Comparison of ENCODE assay signal across 17 cellular contexts in the genomic region with DNA sequence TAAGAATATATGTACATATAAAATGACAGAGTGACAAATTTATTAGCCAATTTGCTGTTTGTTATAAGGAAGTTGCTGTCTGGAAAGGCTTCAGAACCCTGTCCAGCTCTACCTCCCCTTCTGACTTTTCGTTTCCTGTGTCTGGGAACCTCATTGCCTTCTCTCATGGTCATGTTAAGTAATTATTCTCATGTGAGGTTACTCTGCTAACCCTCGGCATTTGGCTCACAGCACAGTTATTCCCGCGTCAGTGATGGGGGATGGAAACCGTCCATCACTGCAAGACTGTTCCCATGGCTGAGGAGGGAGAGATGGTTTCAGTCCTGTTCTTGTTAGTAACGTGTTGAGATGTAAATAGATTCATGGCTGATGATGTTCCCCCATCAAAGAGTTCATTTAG. TPM values are rescaled to one million over a fixed set of nuclear protein-coding genes. Genes with fewer than 3 reads are reported as not detected.
DNase-seq lines count a peak whose midpoint lies in the region; ATAC-seq, FAIRE-seq and TF ChIP-seq lines count a peak whose summit lies in the region.
"Had no signal": no experiment of that assay in that cellular context is flagged by ENCODE, and none has a peak within 500 bp of the region (broad histone marks: within the 10 kb centered on the region; RNA-seq: fewer than 3 reads in every experiment).

No MANE protein-coding gene starts in this region.

- H3K27ac ChIP-seq in GM12878 (ENCODE audit: control insufficient read depth, insufficient read depth) (no peak overlapping the region), hepatocyte (peak overlapping the region; percentile 10), esophagus muscularis mucosa (replicated peaks in 1 of 4) (no peak overlapping the region)
- no peak overlapping the region for H3K27ac ChIP-seq in CD8-positive, alpha-beta T cell (ENCODE audit: low read depth, low read length)
- H3K27ac ChIP-seq: parathyroid adenoma had no signal

- no peak overlapping the region for H3K27ac Mint-ChIP-seq in activated naive CD4-positive, alpha-beta T cell treated with anti-CD3 and anti-CD28 coated beads, Interleukin-2, amount 10 ng/mL, durations not matched to agents 7 days and 5 days
- H3K27ac Mint-ChIP-seq in CD8-positive, alpha-beta T cell = no peak overlapping the region
- H3K27ac Mint-ChIP-seq: activated T-helper 2 cell treated with anti-CD3 and anti-CD28 coated beads, Interferon-gamma antibody, Interleukin-2, Interleukin-4, amounts not matched to agents 10 μg/mL and 5 μg/mL and 100 μg/mL, durations not matched to agents 14 hours and 24 hours and 36 hours; stimulated activated naive CD8-positive, alpha-beta T cell treated with anti-CD3 and anti-CD28 coated beads, Interleukin-15, amount 100 ng/mL, for 72 hours; T-cell had no signal

- SMC1A ChIA-PET in GM12878 (lab: Charles Lee; ENCODE audit: uncharacterized antibody, unreplicated experiment) = no interaction called here

- H3K9me3 ChIP-seq in GM12878 (replicated peaks; ENCODE audit: control insufficient read depth, insufficient read depth, low read length) = no peaks in the 10 kb centered on the region
- H3K9me3 ChIP-seq in hepatocyte (ENCODE audit: low read depth) = no peaks in the 10 kb centered on the region
- no peaks in the 10 kb centered on the region for H3K9me3 ChIP-seq in CD8-positive, alpha-beta T cell (ENCODE audit: low read length)
- H3K9me3 ChIP-seq in HAP-1 = no peaks in the 10 kb centered on the region
- no peaks in the 10 kb centered on the region for H3K9me3 ChIP-seq in esophagus muscularis mucosa

- no peaks in the 10 kb centered on the region for H3K79me2 ChIP-seq in GM12878 (ENCODE audit: control insufficient read depth, insufficient read depth, low read length)
- H3K79me2 ChIP-seq in hepatocyte = peaks cover 76% of the 10 kb centered on the region
- H3K79me2 ChIP-seq: parathyroid adenoma had no signal

- H3K36me3 Mint-ChIP-seq in activated naive CD4-positive, alpha-beta T cell treated with anti-CD3 and anti-CD28 coated beads, Interleukin-2, amount 10 ng/mL, durations not matched to agents 7 days and 5 days = no peaks in the 10 kb centered on the region
- no peaks in the 10 kb centered on the region for H3K36me3 Mint-ChIP-seq in CD8-positive, alpha-beta T cell
- H3K36me3 Mint-ChIP-seq: T-cell had no signal

- H3K4me3 ChIP-seq in GM12878 (no peak overlapping the region), hepatocyte (no peak overlapping the region), HAP-1 (no peak overlapping the region), esophagus muscularis mucosa (no peak overlapping the region)
- no peak overlapping the region for H3K4me3 ChIP-seq in CD8-positive, alpha-beta T cell (ENCODE audit: low read depth, low read length)

- H3K4me3 Mint-ChIP-seq in activated naive CD4-positive, alpha-beta T cell treated with anti-CD3 and anti-CD28 coated beads, Interleukin-2, amount 10 ng/mL, durations not matched to agents 7 days and 5 days = no peak overlapping the region
- H3K4me3 Mint-ChIP-seq in CD8-positive, alpha-beta T cell = no peak overlapping the region
- H3K4me3 Mint-ChIP-seq: stimulated activated naive CD8-positive, alpha-beta T cell treated with anti-CD3 and anti-CD28 coated beads, Interleukin-15, amount 100 ng/mL, for 72 hours; T-cell had no signal

- TF ChIP-seq POLR2A in GM12878 (IDR thresholded peaks at IDR 0.05; ENCODE audit: low read depth, low read length) = no peak
- no peak for TF ChIP-seq POLR2A in esophagus muscularis mucosa (IDR thresholded peaks at IDR 0.05; ENCODE audit: low read depth)

- H3K4me1 ChIP-seq in GM12878 (ENCODE audit: control insufficient read depth, insufficient read depth, low read length) = no peaks in the 10 kb centered on the region
- peaks cover 13% of the 10 kb centered on the region for H3K4me1 ChIP-seq in hepatocyte (ENCODE audit: insufficient read depth)
- H3K4me1 ChIP-seq in CD8-positive, alpha-beta T cell (ENCODE audit: insufficient read depth, low read length) = no peaks in the 10 kb centered on the region
- H3K4me1 ChIP-seq in HAP-1 = no peaks in the 10 kb centered on the region
- H3K4me1 ChIP-seq in esophagus muscularis mucosa = peaks cover 0 to 4% (median 0%) of the 10 kb centered on the region in 4 donors
- H3K4me1 ChIP-seq: parathyroid adenoma had no signal

- POLR2A ChIA-PET in GM12878 (lab: Charles Lee) = no interaction called here
- POLR2A ChIA-PET in CD8-positive, alpha-beta T cell (lab: Charles Lee) = no interaction called here

- H3K4me2 ChIP-seq in GM12878 (ENCODE audit: control insufficient read depth, insufficient read depth) (no peak overlapping the region), hepatocyte (peak overlapping the region; percentile 54)

- no peak overlapping the region for H2AFZ ChIP-seq in GM12878 (ENCODE audit: control insufficient read depth, low read depth, low read length)
- no peak overlapping the region for H2AFZ ChIP-seq in hepatocyte
- H2AFZ ChIP-seq: parathyroid adenoma had no signal

- RAD21 ChIA-PET in GM12878 (lab: Charles Lee; ENCODE audit: unreplicated experiment) = no interaction called here

- H4K20me1 ChIP-seq in GM12878 (ENCODE audit: control insufficient read depth, insufficient read depth) = no peaks in the 10 kb centered on the region
- no peaks in the 10 kb centered on the region for H4K20me1 ChIP-seq in hepatocyte (ENCODE audit: insufficient read depth, poor library complexity, severe bottlenecking)

- no peaks in the 10 kb centered on the region for H3K4me1 Mint-ChIP-seq in activated naive CD4-positive, alpha-beta T cell treated with anti-CD3 and anti-CD28 coated beads, Interleukin-2, amount 10 ng/mL, durations not matched to agents 7 days and 5 days
- no peaks in the 10 kb centered on the region for H3K4me1 Mint-ChIP-seq in CD8-positive, alpha-beta T cell (ENCODE audit: low read depth)
- H3K4me1 Mint-ChIP-seq: stimulated activated naive CD8-positive, alpha-beta T cell treated with anti-CD3 and anti-CD28 coated beads, Interleukin-15, amount 100 ng/mL, for 72 hours; T-cell had no signal

- TF ChIP-seq CTCF in GM12878 (IDR thresholded peaks at IDR 0.05 in 2 of 3, conservative IDR thresholded peaks at IDR 0.05 in 1 of 3; ENCODE audit: control insufficient read depth in 2 of 3, extremely low read depth in 1 of 3, insufficient read depth in 1 of 3, low read depth in 3 of 3, low read length in 3 of 3) (no peak), hepatocyte (IDR thresholded peaks at IDR 0.05; ENCODE audit: poor library complexity) (no peak), esophagus muscularis mucosa (IDR thresholded peaks at IDR 0.05) (no peak)
- no peak for TF ChIP-seq CTCF in CD8-positive, alpha-beta T cell (IDR thresholded peaks at IDR 0.05)

- H3K27me3 Mint-ChIP-seq in activated naive CD4-positive, alpha-beta T cell treated with anti-CD3 and anti-CD28 coated beads, Interleukin-2, amount 10 ng/mL, durations not matched to agents 7 days and 5 days = no peaks in the 10 kb centered on the region
- peaks cover 9% of the 10 kb centered on the region for H3K27me3 Mint-ChIP-seq in CD8-positive, alpha-beta T cell (ENCODE audit: low read depth)
- H3K27me3 Mint-ChIP-seq: stimulated activated naive CD8-positive, alpha-beta T cell treated with anti-CD3 and anti-CD28 coated beads, Interleukin-15, amount 100 ng/mL, for 72 hours had no signal

- ATAC-seq in GM19351 (IDR thresholded peaks at IDR 0.05; ENCODE audit: unreplicated experiment) = peak; percentile 47
- ATAC-seq in GM12878 = no peak
- ATAC-seq in CD8-positive, alpha-beta T cell = no peak
- ATAC-seq: stimulated activated naive CD8-positive, alpha-beta T cell treated with anti-CD3 and anti-CD28 coated beads, Interleukin-15, amount 100 ng/mL, for 72 hours; T-cell had no signal

- H3K36me3 ChIP-seq in GM12878 (ENCODE audit: control insufficient read depth in 2 of 2, insufficient read depth in 2 of 2, low read length in 1 of 2) (no peaks in the 10 kb centered on the region), hepatocyte (replicated peaks; ENCODE audit: insufficient read depth, low read depth) (no peaks in the 10 kb centered on the region), HAP-1 (replicated peaks) (no peaks in the 10 kb centered on the region), esophagus muscularis mucosa (no peaks in the 10 kb centered on the region)
- no peaks in the 10 kb centered on the region for H3K36me3 ChIP-seq in CD8-positive, alpha-beta T cell (ENCODE audit: insufficient read depth, low read length)

- CTCF ChIA-PET in GM12878 (lab: Yijun Ruan, JAX) = no interaction called here
- CTCF ChIA-PET in activated naive CD4-positive, alpha-beta T cell treated with anti-CD3 and anti-CD28 coated beads, Interleukin-2, amount 10 ng/mL, durations not matched to agents 7 days and 5 days (lab: Charles Lee) = no interaction called here
- CTCF ChIA-PET in CD8-positive, alpha-beta T cell (lab: Charles Lee) = no interaction called here

- no peaks in the 10 kb centered on the region; a peak in 1 of 4 replicates for H3K27me3 ChIP-seq in GM12878 (replicated peaks in 1 of 2; ENCODE audit: control insufficient read depth in 2 of 2, insufficient read depth in 2 of 2, low read length in 1 of 2)
- H3K27me3 ChIP-seq in hepatocyte = no peaks in the 10 kb centered on the region
- H3K27me3 ChIP-seq in CD8-positive, alpha-beta T cell (ENCODE audit: insufficient read depth, low read length) = no peaks in the 10 kb centered on the region
- H3K27me3 ChIP-seq in HAP-1 (ENCODE audit: low read depth) = 0 out of 2 replicates have a peak, but pooled peaks cover 4% of the 10 kb centered on the region
- H3K27me3 ChIP-seq in esophagus muscularis mucosa = no peaks in the 10 kb centered on the region

- TF ChIP-seq EP300 in GM12878 (IDR thresholded peaks at IDR 0.05; ENCODE audit: borderline replicate concordance in 1 of 2, control insufficient read depth in 1 of 2, low read depth in 2 of 2, low read length in 2 of 2) = no peak
- TF ChIP-seq EP300 in esophagus muscularis mucosa (IDR thresholded peaks at IDR 0.05) = no peak

- BruUV-seq in GM12878 (replicated peaks; lab: Mats Ljungman, UMichigan) = no TSS peak

- TF ChIP-seq RAD21 in GM12878 (IDR thresholded peaks at IDR 0.05; ENCODE audit: insufficient read depth, low read depth, low read length) = no peak

- H3K9me2 ChIP-seq in hepatocyte (replicated peaks; ENCODE audit: insufficient read depth) = no peaks in the 10 kb centered on the region

- H3K9ac ChIP-seq in GM12878 (ENCODE audit: control insufficient read depth, insufficient read depth, low read length) = no peak overlapping the region
- H3K9ac ChIP-seq: parathyroid adenoma had no signal

- peak; percentile 27 for DNase-seq in GM12878 (ENCODE audit: low read depth, low spot score)
- DNase-seq in hepatocyte (ENCODE audit: low spot score) = no peak
- peak; percentile 44 for DNase-seq in smooth muscle cell of the brain vasculature (ENCODE audit: low read depth, low spot score)
- DNase-seq in activated naive CD4-positive, alpha-beta T cell treated with anti-CD3 and anti-CD28 coated beads, Interleukin-2, amount 10 ng/mL, durations not matched to agents 7 days and 5 days = no peak
- no peak for DNase-seq in CD8-positive, alpha-beta T cell
- DNase-seq in HAP-1 (ENCODE audit: low spot score in 2 of 2) = no peak
- no peak for DNase-seq in esophagus muscularis mucosa (ENCODE audit: extremely low spot score)
- DNase-seq: activated CD4-positive, alpha-beta T cell treated with anti-CD3 and anti-CD28 coated beads, Interleukin-2, amount 50 U/mL, for 4 hours; COR-L47; NCI-H187; NK-92 treated with Interleukin-12 subunit alpha and Interleukin-12 subunit beta, amount 100 ng/mL, for 24 hours; stimulated activated naive CD8-positive, alpha-beta T cell treated with anti-CD3 and anti-CD28 coated beads, Interleukin-15, amount 100 ng/mL, for 72 hours; T-cell had no signal

- in situ Hi-C loops in GM12878 (cut with MboI) (no loop called here), HAP-1 (cut with MboI; ENCODE audit: low sequenced_read_pairs) (no loop called here)

- intact Hi-C loops in GM12878 (cut with micrococcal nuclease; ENCODE audit: unreplicated experiment) (no loop called here), esophagus muscularis mucosa (cut with DNase I) (no loop called here)
- intact Hi-C loops in CD8-positive, alpha-beta T cell (cut with DNase I, micrococcal nuclease) = no loop called here

- H3K9me3 Mint-ChIP-seq in activated naive CD4-positive, alpha-beta T cell treated with anti-CD3 and anti-CD28 coated beads, Interleukin-2, amount 10 ng/mL, durations not matched to agents 7 days and 5 days = no peaks in the 10 kb centered on the region
- no peaks in the 10 kb centered on the region for H3K9me3 Mint-ChIP-seq in CD8-positive, alpha-beta T cell
- H3K9me3 Mint-ChIP-seq: activated T-helper 2 cell treated with anti-CD3 and anti-CD28 coated beads, Interferon-gamma antibody, Interleukin-2, Interleukin-4, amounts not matched to agents 10 μg/mL and 5 μg/mL and 100 μg/mL, durations not matched to agents 14 hours and 24 hours and 36 hours; stimulated activated naive CD8-positive, alpha-beta T cell treated with anti-CD3 and anti-CD28 coated beads, Interleukin-15, amount 100 ng/mL, for 72 hours; T-cell had no signal

- WGBS in GM12878 (ENCODE audit: insufficient coverage, insufficient replicate concordance, low lambda C conversion rate, missing lambda C conversion rate) = 2% methylated on average over 6 of the region's 6 CpGs
- 52% methylated on average over 6 of the region's 6 CpGs for WGBS in hepatocyte (ENCODE audit: low lambda C conversion rate, missing lambda C conversion rate)
- 31% methylated on average over 6 of the region's 6 CpGs for WGBS in esophagus muscularis mucosa

- FAIRE-seq in GM12878 (lab: Jason Lieb, UNC) = no peak
- FAIRE-seq: H1 had no signal

RNA-seq across cellular contexts. Expression of gene EDNRA, which starts 11.9 kb away (rescaled TPM):
- total RNA-seq in GM12878 (2013; cell fraction: nucleolus; rRNA removed) = 0.24 and 0.69 TPM in 2 replicates
- total RNA-seq in GM12878 (2014; rRNA removed) (0.11 TPM in 2 replicates), GM12878 (2014; rRNA removed; fragmentation: Illumina TruSeq; extraction: Trizol) (0.18 TPM in 2 replicates), GM12878 (2021) (0.15 and 0.48 TPM in 2 replicates), hepatocyte (28.1 and 35.7 TPM in 2 replicates), esophagus muscularis mucosa (1 to 10 TPM in 3 of 4 donors, under 1 TPM in 1; 0.83 to 8.0 (median 3.9) TPM)
- 0.21 TPM for polyA plus RNA-seq in GM12878 (2011; ENCODE audit: low read depth)
- polyA plus RNA-seq in GM12878 (2011; rRNA removed) (0.01 and 0.09 TPM in 2 replicates), GM12878 (2014; fragmentation: Illumina TruSeq; extraction: Trizol) (0.05 and 0.19 TPM in 2 replicates), GM12878 (2014; fragmentation: Nextera tagmentation; extraction: Ambion mirVana) (under 1 TPM; 0.03 to 0.04 TPM), GM12878 (2014; rRNA removed) (0.04 and 0.08 TPM in 2 replicates), GM12878 (2016; fragmentation: Nextera tagmentation; extraction: Ambion mirVana) (under 1 TPM; 0.29 to 0.32 TPM), hepatocyte (12.8 and 19.0 TPM in 2 replicates)
- polyA plus RNA-seq in GM12878 (2011; cell fraction: cytosol; rRNA removed) = not detected in 2 replicates
- polyA plus RNA-seq in GM12878 (2011; cell fraction: nucleus; rRNA removed) = not detected in 2 replicates
- 0.16 and 0.28 TPM in 2 replicates for polyA plus RNA-seq in GM12878 (2012)
- not detected in 2 replicates for polyA minus RNA-seq in GM12878 (2011; rRNA and poly(A)+ RNA removed)
- polyA minus RNA-seq in GM12878 (2011; cell fraction: cytosol; rRNA and poly(A)+ RNA removed) = not detected in 2 replicates
- not detected in 2 replicates for polyA minus RNA-seq in GM12878 (2011; cell fraction: nucleus; rRNA and poly(A)+ RNA removed)
- total RNA-seq in CD8-positive, alpha-beta T cell = not detected
- total RNA-seq: activated T-helper 2 cell treated with anti-CD3 and anti-CD28 coated beads, Interferon-gamma antibody, Interleukin-2, Interleukin-4, amounts not matched to agents 10 μg/mL and 5 μg/mL and 100 μg/mL, durations not matched to agents 14 hours and 24 hours and 36 hours had no signal

Comparison
In these comparisons a context has a peak if more than half of its experiments do, and no peak if none do; other contexts are left out.
1. DNase-seq: peak in GM12878 (single experiment) and smooth muscle cell of the brain vasculature (single experiment); none in hepatocyte (single experiment), activated naive CD4-positive, alpha-beta T cell treated with anti-CD3 and anti-CD28 coated beads, Interleukin-2, amount 10 ng/mL, durations not matched to agents 7 days and 5 days (single experiment), CD8-positive, alpha-beta T cell (0 of 7), HAP-1 (0 of 2) and esophagus muscularis mucosa (single experiment).